Comparison of ENCODE assay signal across 9 cellular contexts in genomic region chr12:129840145-129840884, GRCh38.
"Had no signal": no experiment of that assay in that cellular context is flagged by ENCODE, and none has a peak within 500 bp of the region (broad histone marks: within the 10 kb centered on the region; RNA-seq: fewer than 3 reads in every experiment).

No MANE protein-coding gene starts in this region.

- H3K4me2 ChIP-seq: GM23338 had no signal

- DNase-seq: GM23248, GOT3, H7, H9, HCEC 1CT, HFFc6 had no signal

- H3K36me3 ChIP-seq: HAP-1 had no signal

- H3K27ac ChIP-seq: GM23248 had no signal

- H3K9ac ChIP-seq: GM23248 had no signal

- H3K4me1 ChIP-seq: HAP-1 had no signal

- H3K4me3 Mint-ChIP-seq: GM23338, H9, HFFc6 had no signal

- H3K27ac Mint-ChIP-seq: GM23338, HFFc6 had no signal

- ATAC-seq: GM23338, HCT116 had no signal

- H3K9me3 Mint-ChIP-seq: H9 had no signal

- H3K4me3 ChIP-seq: GM23248, GM23338, HAP-1 had no signal

- H3K4me1 Mint-ChIP-seq: GM23338 had no signal
